ENCODE assay signal across 17 cellular contexts in genomic region chr9:128809036-128809599, GRCh38.
"Had no signal": no experiment of that assay in that cellular context is flagged by ENCODE, and none has a peak within 500 bp of the region (broad histone marks: within the 10 kb centered on the region; RNA-seq: fewer than 3 reads in every experiment).

No MANE protein-coding gene starts in this region.

- H3K9me3 Mint-ChIP-seq: naive B cell; nephron; stimulated activated naive CD8-positive, alpha-beta T cell treated with anti-CD3 and anti-CD28 coated beads, Interleukin-15, Interleukin-2, amounts not matched to agents 100 ng/mL and 50 ng/mL, for 24 hours had no signal

- H3K36me3 Mint-ChIP-seq: naive B cell had no signal

- DNase-seq: cortex of kidney; dorsolateral prefrontal cortex; effector CD8-positive, alpha-beta T cell; heart left ventricle; hippocampal formation; kidney glomerular epithelial cell; mesenchymal stem cell; midbrain; naive B cell; stimulated activated CD4-positive, alpha-beta T cell treated with anti-CD3 and anti-CD28 coated beads, Interleukin-2, amount 100 ng/mL, for 48 hours; tibial artery; upper lobe of left lung; uterus had no signal

- H3K27me3 Mint-ChIP-seq: naive B cell; stimulated activated naive CD8-positive, alpha-beta T cell treated with anti-CD3 and anti-CD28 coated beads, Interleukin-15, Interleukin-2, amounts not matched to agents 100 ng/mL and 50 ng/mL, for 24 hours had no signal

- H3K4me3 Mint-ChIP-seq: naive B cell; nephron; stimulated activated naive CD8-positive, alpha-beta T cell treated with anti-CD3 and anti-CD28 coated beads, Interleukin-15, Interleukin-2, amounts not matched to agents 100 ng/mL and 50 ng/mL, for 24 hours had no signal

- H3K27ac Mint-ChIP-seq: nephron; stimulated activated naive CD8-positive, alpha-beta T cell treated with anti-CD3 and anti-CD28 coated beads, Interleukin-15, Interleukin-2, amounts not matched to agents 100 ng/mL and 50 ng/mL, for 24 hours had no signal

- H3K4me1 Mint-ChIP-seq: naive B cell, nephron had no signal

- H3K27ac ChIP-seq: heart left ventricle, left lung, parathyroid adenoma, tibial artery, upper lobe of left lung, uterus had no signal
